1 cellular context compared by ENCODE assay signal in genomic region chr3:136872258-136872657, GRCh38. TPM values are rescaled to one million over a fixed set of nuclear protein-coding genes. Genes with fewer than 3 reads are reported as not detected.
"Had no signal": no experiment of that assay in that cellular context is flagged by ENCODE, and none has a peak within 500 bp of the region (broad histone marks: within the 10 kb centered on the region; RNA-seq: fewer than 3 reads in every experiment).

No MANE protein-coding gene starts in this region.

RNA-seq across cellular contexts. Expression of gene SLC35G2, which starts 53.3 kb away (rescaled TPM):
- total RNA-seq: naive thymus-derived CD8-positive, alpha-beta T cell had no signal
